ENCODE assay signal across 7 cellular contexts in genomic region chr11:47904808-47905207, GRCh38.
"Had no signal": no experiment of that assay in that cellular context is flagged by ENCODE, and none has a peak within 500 bp of the region (broad histone marks: within the 10 kb centered on the region; RNA-seq: fewer than 3 reads in every experiment).

No MANE protein-coding gene starts in this region.

- ATAC-seq: HCT116 had no signal

- H3K27ac ChIP-seq: GM23248 had no signal

- H3K9me3 ChIP-seq: HAP-1 had no signal

- H3K9ac ChIP-seq: GM23248 had no signal

- H3K27me3 Mint-ChIP-seq: IgD-negative memory B cell had no signal

- H2AFZ ChIP-seq: GM23248 had no signal

- H3K4me1 ChIP-seq: HAP-1 had no signal

- H3K4me3 Mint-ChIP-seq: HFFc6, IgD-negative memory B cell had no signal

- H3K9me3 Mint-ChIP-seq: HFFc6, IgD-negative memory B cell had no signal

- H3K4me3 ChIP-seq: GM23248, HAP-1 had no signal

- H3K36me3 ChIP-seq: HAP-1 had no signal

- DNase-seq: GOT3, H7 had no signal

- H3K36me3 Mint-ChIP-seq: IgD-negative memory B cell had no signal
